In genomic region chr7:100156331-100157068, GRCh38 we compare ENCODE assay signal across 10 cellular contexts. TPM values are rescaled to one million over a fixed set of nuclear protein-coding genes. Genes with fewer than 3 reads are reported as not detected.
DNase-seq lines count a peak whose midpoint lies in the region; ATAC-seq, FAIRE-seq and TF ChIP-seq lines count a peak whose summit lies in the region.
"Had no signal": no experiment of that assay in that cellular context is flagged by ENCODE, and none has a peak within 500 bp of the region (broad histone marks: within the 10 kb centered on the region; RNA-seq: fewer than 3 reads in every experiment).

No MANE protein-coding gene starts in this region.

- peak; percentile 26 for DNase-seq in activated CD4-positive, alpha-beta T cell treated with anti-CD3 and anti-CD28 coated beads for 36 hours
- DNase-seq in activated CD4-positive, alpha-beta T cell treated with anti-CD3 and anti-CD28 coated beads for 1 hour: no peak
- DNase-seq in RWPE2 (ENCODE audit: low spot score) (no peak), endothelial cell (ENCODE audit: low spot score) (no peak), SKM-1 (lab: John Stamatoyannopoulos, UW; ENCODE audit: unreplicated experiment) (no peak), GM12891 (ENCODE audit: insufficient read length, low spot score) (no peak), DMS114 treated with DMSO at 0.1 percent for 48 hours (lab: John Stamatoyannopoulos, UW; ENCODE audit: unreplicated experiment) (no peak)
- DNase-seq in stimulated activated effector memory CD8-positive, alpha-beta T cell treated with anti-CD3 and anti-CD28 coated beads, Interleukin-12 subunit alpha, Interleukin-12 subunit beta, amount 100 ng/mL, for 72 hours (ENCODE audit: low spot score in 2 of 2): no peak
- DNase-seq: NCI-H1048; stimulated activated CD4-positive, alpha-beta T cell treated with anti-CD3 and anti-CD28 coated beads, Interleukin-4, amount 100 ng/mL, for 1 hour had no signal

- no peaks in the 10 kb centered on the region for H3K27me3 Mint-ChIP-seq in activated CD4-positive, alpha-beta T cell treated with anti-CD3 and anti-CD28 coated beads for 36 hours
- H3K27me3 Mint-ChIP-seq in endothelial cell (ENCODE audit: unreplicated experiment): peaks cover 16% of the 10 kb centered on the region

- TF ChIP-seq CTCF in RWPE2 (IDR thresholded peaks at IDR 0.05; ENCODE audit: poor library complexity, severe bottlenecking): no peak
- TF ChIP-seq CTCF in endothelial cell (IDR thresholded peaks at IDR 0.05; ENCODE audit: unreplicated experiment): no peak

- H3K4me1 Mint-ChIP-seq in activated CD4-positive, alpha-beta T cell treated with anti-CD3 and anti-CD28 coated beads for 36 hours: peaks cover 48% of the 10 kb centered on the region
- peaks cover 32% of the 10 kb centered on the region for H3K4me1 Mint-ChIP-seq in endothelial cell (ENCODE audit: unreplicated experiment)
- H3K4me1 Mint-ChIP-seq in stimulated activated effector memory CD8-positive, alpha-beta T cell treated with anti-CD3 and anti-CD28 coated beads, Interleukin-12 subunit alpha, Interleukin-12 subunit beta, amount 100 ng/mL, for 72 hours: peaks cover 42% of the 10 kb centered on the region

- intact Hi-C loops in activated CD4-positive, alpha-beta T cell treated with anti-CD3 and anti-CD28 coated beads for 36 hours (cut with DNase I, micrococcal nuclease): loop anchor here in 1 of 2 experiments (5.0 kb wide), 1 partner anchor 536 kb away; the partner anchor contains the start of gene GIGYF1

- CTCF ChIA-PET in activated CD4-positive, alpha-beta T cell treated with anti-CD3 and anti-CD28 coated beads for 36 hours (lab: Charles Lee): interaction anchor here (0.7 to 1.6 kb wide), 5 partner anchors 24 to 284 kb away, joined by 3 to 5 read pairs (median 4); no protein-coding TSS in a partner anchor

- peak; percentile 20 for ATAC-seq in activated CD4-positive, alpha-beta T cell treated with anti-CD3 and anti-CD28 coated beads for 36 hours
- no peak for ATAC-seq in RWPE2 (ENCODE audit: low read depth)
- peak; percentile 25 for ATAC-seq in stimulated activated effector memory CD8-positive, alpha-beta T cell treated with anti-CD3 and anti-CD28 coated beads, Interleukin-12 subunit alpha, Interleukin-12 subunit beta, amount 100 ng/mL, for 72 hours

- no peaks in the 10 kb centered on the region for H3K9me3 ChIP-seq in RWPE2 (ENCODE audit: severe bottlenecking)

- no peak for FAIRE-seq in GM12891 (lab: Jason Lieb, UNC)

- H3K36me3 Mint-ChIP-seq in activated CD4-positive, alpha-beta T cell treated with anti-CD3 and anti-CD28 coated beads for 36 hours (ENCODE audit: low read depth): peaks cover 31% of the 10 kb centered on the region
- H3K36me3 Mint-ChIP-seq in endothelial cell (ENCODE audit: low read depth, unreplicated experiment): peaks cover 21% of the 10 kb centered on the region
- peaks cover 45% of the 10 kb centered on the region for H3K36me3 Mint-ChIP-seq in stimulated activated effector memory CD8-positive, alpha-beta T cell treated with anti-CD3 and anti-CD28 coated beads, Interleukin-12 subunit alpha, Interleukin-12 subunit beta, amount 100 ng/mL, for 72 hours

- no peak overlapping the region for H3K4me3 ChIP-seq in RWPE2 (ENCODE audit: severe bottlenecking)

- peak overlapping the region; percentile 76 for H3K4me3 Mint-ChIP-seq in activated CD4-positive, alpha-beta T cell treated with anti-CD3 and anti-CD28 coated beads for 36 hours
- peak overlapping the region; percentile 42 for H3K4me3 Mint-ChIP-seq in endothelial cell (ENCODE audit: unreplicated experiment)
- H3K4me3 Mint-ChIP-seq in stimulated activated effector memory CD8-positive, alpha-beta T cell treated with anti-CD3 and anti-CD28 coated beads, Interleukin-12 subunit alpha, Interleukin-12 subunit beta, amount 100 ng/mL, for 72 hours: peak overlapping the region; percentile 73

- POLR2A ChIA-PET in activated CD4-positive, alpha-beta T cell treated with anti-CD3 and anti-CD28 coated beads for 36 hours (lab: Charles Lee): interaction anchor here (0.5 to 1.2 kb wide), 2 partner anchors 107 to 274 kb away, joined by 3 to 4 read pairs; partner anchors contain the start of gene ZSCAN21

- TF ChIP-seq POLR2A in GM12891 (IDR thresholded peaks at IDR 0.05; ENCODE audit: low read depth, low read length): no peak

- H3K27ac Mint-ChIP-seq in activated CD4-positive, alpha-beta T cell treated with anti-CD3 and anti-CD28 coated beads for 36 hours: peak overlapping the region; percentile 72
- peak overlapping the region; percentile 9 for H3K27ac Mint-ChIP-seq in endothelial cell (ENCODE audit: unreplicated experiment)
- H3K27ac Mint-ChIP-seq in stimulated activated effector memory CD8-positive, alpha-beta T cell treated with anti-CD3 and anti-CD28 coated beads, Interleukin-12 subunit alpha, Interleukin-12 subunit beta, amount 100 ng/mL, for 72 hours: peak overlapping the region; percentile 87

- H3K9me3 Mint-ChIP-seq in activated CD4-positive, alpha-beta T cell treated with anti-CD3 and anti-CD28 coated beads for 36 hours (ENCODE audit: low read depth): no peaks in the 10 kb centered on the region
- no peaks in the 10 kb centered on the region for H3K9me3 Mint-ChIP-seq in endothelial cell (ENCODE audit: unreplicated experiment)
- H3K9me3 Mint-ChIP-seq in stimulated activated effector memory CD8-positive, alpha-beta T cell treated with anti-CD3 and anti-CD28 coated beads, Interleukin-12 subunit alpha, Interleukin-12 subunit beta, amount 100 ng/mL, for 72 hours: no peaks in the 10 kb centered on the region

- H3K36me3 ChIP-seq in RWPE2 (ENCODE audit: low read depth): peaks cover 42% of the 10 kb centered on the region

- no peaks in the 10 kb centered on the region for H3K4me1 ChIP-seq in RWPE2 (ENCODE audit: insufficient read depth, poor library complexity, severe bottlenecking)

- no peaks in the 10 kb centered on the region for H3K27me3 ChIP-seq in RWPE2 (ENCODE audit: insufficient read depth, poor library complexity, severe bottlenecking)

- H3K27ac ChIP-seq in RWPE2 (ENCODE audit: poor library complexity, severe bottlenecking): peak overlapping the region; percentile 71

TF ChIP-seq in GM12891, 5 proteins besides CTCF, POLR2A, EP300 and RAD21:
- no peak for TF ChIP-seq SPI1 (IDR thresholded peaks at IDR 0.05; ENCODE audit: low read depth, low read length)
- no peak for TF ChIP-seq PAX5 (IDR thresholded peaks at IDR 0.05; ENCODE audit: insufficient read depth, low read length, severe bottlenecking)
- no peak for TF ChIP-seq TAF1 (IDR thresholded peaks at IDR 0.05; ENCODE audit: low read depth, low read length)
- TF ChIP-seq POLR2AphosphoS5 (IDR thresholded peaks at IDR 0.05; ENCODE audit: low read depth, low read length): no peak
- no peak for TF ChIP-seq POU2F2 (IDR thresholded peaks at IDR 0.05; ENCODE audit: low read depth, low read length)

RNA-seq across cellular contexts. Expression of gene TRAPPC14, which starts 2.0 kb away (rescaled TPM):
- 10 to 100 TPM; 15.0 to 17.6 TPM for total RNA-seq in activated CD4-positive, alpha-beta T cell treated with anti-CD3 and anti-CD28 coated beads for 36 hours
- total RNA-seq in endothelial cell (ENCODE audit: unreplicated experiment): 30.2 TPM
- 12.7 TPM for polyA plus RNA-seq in GM12891 (2012; ENCODE audit: low read depth, missing spikeins)

RNA-seq across cellular contexts. Expression of gene LAMTOR4, which starts 7.8 kb away (rescaled TPM):
- 100 to 1,000 TPM in 1 of 2 experiments, 10 to 100 TPM in 1; 69.6 to 120 TPM for total RNA-seq in activated CD4-positive, alpha-beta T cell treated with anti-CD3 and anti-CD28 coated beads for 36 hours
- 68.6 TPM for total RNA-seq in endothelial cell (ENCODE audit: unreplicated experiment)
- 188 TPM for polyA plus RNA-seq in GM12891 (2012; ENCODE audit: low read depth, missing spikeins)

RNA-seq across cellular contexts. Expression of gene GAL3ST4, which starts 11.9 kb away (rescaled TPM):
- total RNA-seq in activated CD4-positive, alpha-beta T cell treated with anti-CD3 and anti-CD28 coated beads for 36 hours: 1 to 10 TPM; 4.6 to 7.2 TPM
- 4.4 TPM for total RNA-seq in endothelial cell (ENCODE audit: unreplicated experiment)
- 3.1 TPM for polyA plus RNA-seq in GM12891 (2012; ENCODE audit: low read depth, missing spikeins)

RNA-seq across cellular contexts. Expression of gene GPC2, which starts 20.7 kb away (rescaled TPM):
- total RNA-seq in activated CD4-positive, alpha-beta T cell treated with anti-CD3 and anti-CD28 coated beads for 36 hours: 1 to 10 TPM; 5.3 to 6.1 TPM
- total RNA-seq in endothelial cell (ENCODE audit: unreplicated experiment): 27.2 TPM
- 1.4 TPM for polyA plus RNA-seq in GM12891 (2012; ENCODE audit: low read depth, missing spikeins)

RNA-seq across cellular contexts. Expression of gene STAG3, which starts 21.2 kb away (rescaled TPM):
- total RNA-seq in activated CD4-positive, alpha-beta T cell treated with anti-CD3 and anti-CD28 coated beads for 36 hours: 10 to 100 TPM; 24.7 to 28.3 TPM
- total RNA-seq in endothelial cell (ENCODE audit: unreplicated experiment): 1.9 TPM
- 278 TPM for polyA plus RNA-seq in GM12891 (2012; ENCODE audit: low read depth, missing spikeins)

Comparison
In these comparisons a context has a peak if more than half of its experiments do, and no peak if none do; other contexts are left out.
1. H3K27ac Mint-ChIP-seq: peak in every context shown above with its lines; median percentile 87 in stimulated activated effector memory CD8-positive, alpha-beta T cell treated with anti-CD3 and anti-CD28 coated beads, Interleukin-12 subunit alpha, Interleukin-12 subunit beta, amount 100 ng/mL, for 72 hours; 72 in activated CD4-positive, alpha-beta T cell treated with anti-CD3 and anti-CD28 coated beads for 36 hours; 9 in endothelial cell.